8 cellular contexts compared by ENCODE assay signal in the genomic region with DNA sequence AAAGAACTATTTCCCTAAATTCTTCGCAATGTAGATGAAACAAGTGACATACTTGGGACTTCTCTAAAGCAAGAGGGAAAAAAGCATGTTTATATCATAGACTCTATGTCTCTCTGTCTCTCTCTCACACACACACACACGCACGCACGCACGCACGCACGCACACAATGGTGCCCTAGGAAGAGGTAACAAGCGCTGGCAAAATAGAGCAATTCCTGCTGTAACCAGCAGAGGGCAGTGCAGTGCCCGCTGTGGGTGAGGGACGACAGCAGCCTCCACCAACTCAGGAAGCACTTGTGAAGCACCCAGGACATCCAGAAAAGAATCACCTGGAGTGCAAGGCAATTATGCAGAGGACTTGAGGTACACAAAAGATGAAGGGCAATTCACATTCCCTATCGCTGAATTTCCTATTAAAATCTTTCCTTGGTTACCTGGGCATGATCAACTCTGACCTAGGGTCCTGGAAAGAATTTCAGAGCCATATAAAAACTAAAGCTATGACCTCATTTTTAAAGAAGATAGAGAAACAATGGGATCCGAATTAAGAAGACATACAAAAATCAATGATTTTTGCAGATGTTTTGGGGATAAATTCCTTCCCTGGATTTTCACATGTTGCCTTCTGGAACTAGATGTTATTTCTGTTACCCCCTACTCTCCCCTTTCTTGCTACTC.
A peak's percentile ranks its signal among the peaks of the same experiment; 100 is the strongest.
DNase-seq lines count a peak whose midpoint lies in the region; ATAC-seq and TF ChIP-seq lines count a peak whose summit lies in the region.

No MANE protein-coding gene starts in this region.

- POLR2A ChIA-PET in AG04449 (lab: Yijun Ruan, JAX): no interaction called here

- no peak overlapping the region for H3K27ac ChIP-seq in VCaP

- intact Hi-C loops in lower leg skin (cut with DNase I; ENCODE audit: low total_unique reads): no loop called here

- CTCF ChIA-PET in AG04449 (lab: Yijun Ruan, JAX): interaction anchor here (0.7 to 1.8 kb wide), 10 partner anchors 8 to 56 kb away, joined by 3 to 9 read pairs (median 4); no protein-coding TSS in a partner anchor

- H3K4me3 ChIP-seq in AG04449 (ENCODE audit: low read depth, low read length) (no peak overlapping the region), lower leg skin (ENCODE audit: low read depth, poor library complexity, severe bottlenecking) (no peak overlapping the region)

- WGBS in lower leg skin, 2 donors: 26 to 36% methylated on average over 12 of the region's 12 CpGs

- DNase-seq in AG04449 (ENCODE audit: low read depth, low spot score): no peak
- peak; percentile 2 to 45 for DNase-seq in NCI-H187 (lab: John Stamatoyannopoulos, UW)
- DNase-seq in central memory CD4-positive, alpha-beta T cell: peak; percentile 25
- DNase-seq in lower leg skin (ENCODE audit: low spot score in 2 of 2): peak; percentile 19 to 88
- peak; percentile 13 for DNase-seq in stimulated activated CD8-positive, alpha-beta memory T cell treated with anti-CD3 and anti-CD28 coated beads, Interleukin-12 subunit alpha, Interleukin-12 subunit beta, amount 100 ng/mL, for 4 hours (ENCODE audit: low read depth)

- TF ChIP-seq POLR2A in lower leg skin (IDR thresholded peaks at IDR 0.05): no peak

- TF ChIP-seq CTCF in AG04449 (IDR thresholded peaks at IDR 0.05; ENCODE audit: insufficient read depth, low read length, missing control alignments) (peak; percentile 92), VCaP (conservative IDR thresholded peaks at IDR 0.05) (peak; percentile 96), lower leg skin (IDR thresholded peaks at IDR 0.05) (no peak)

- peak; percentile 94 for ATAC-seq in GM18517 (IDR thresholded peaks at IDR 0.05; ENCODE audit: unreplicated experiment)
- peak; percentile 95 for ATAC-seq in HG02973 (IDR thresholded peaks at IDR 0.05; ENCODE audit: unreplicated experiment)

Comparison
In these comparisons a context has a peak if more than half of its experiments do, and no peak if none do; other contexts are left out.
1. CTCF ChIP-seq: peak in AG04449 (single experiment) and VCaP (single experiment); none in lower leg skin (0 of 3).